ENCODE assay signal across 27 cellular contexts in genomic region chr7:154680894-154681659, GRCh38.
"Had no signal": no experiment of that assay in that cellular context is flagged by ENCODE, and none has a peak within 500 bp of the region (broad histone marks: within the 10 kb centered on the region; RNA-seq: fewer than 3 reads in every experiment).

No MANE protein-coding gene starts in this region.

- FAIRE-seq: bronchial epithelial cell, TTC549 had no signal

- H3K36me3 ChIP-seq: SJSA1 had no signal

- H3K27me3 ChIP-seq: SJSA1 had no signal

- ATAC-seq: activated CD4-positive, CD25-positive, alpha-beta regulatory T cell treated with anti-CD3 and anti-CD28 coated beads, Interleukin-2, amount 50 U/mL, for 24 hours; activated CD8-positive, alpha-beta memory T cell treated with anti-CD3 and anti-CD28 coated beads, Interleukin-2, amount 10 ng/mL, durations not matched to agents 7 days and 5 days; activated naive CD8-positive, alpha-beta T cell treated with anti-CD3 and anti-CD28 coated beads, Interleukin-2, amount 50 U/mL, for 24 hours; Panc1; WTC11 had no signal

- DNase-seq: activated CD4-positive, alpha-beta memory T cell treated with anti-CD3 and anti-CD28 coated beads, Interleukin-2, amount 10 ng/mL, durations not matched to agents 7 days and 5 days; activated CD4-positive, alpha-beta T cell treated with anti-CD3 and anti-CD28 coated beads for 4 hours; activated CD4-positive, alpha-beta T cell treated with anti-CD3 and anti-CD28 coated beads, Interleukin-2, amount 50 U/mL, for 1 hour; activated CD8-positive, alpha-beta memory T cell treated with anti-CD3 and anti-CD28 coated beads for 24 hours; activated CD8-positive, alpha-beta memory T cell treated with anti-CD3 and anti-CD28 coated beads, Interleukin-2, amount 10 ng/mL, durations not matched to agents 7 days and 5 days; activated CD8-positive, alpha-beta memory T cell treated with anti-CD3 and anti-CD28 coated beads, Interleukin-2, amount 50 U/mL, for 48 hours; activated effector memory CD4-positive, alpha-beta T cell treated with Interleukin-2 at 50 U/mL for 16 hours; activated naive CD4-positive, alpha-beta T cell treated with anti-CD3 and anti-CD28 coated beads, Interleukin-2, amount 10 ng/mL, durations not matched to agents 7 days and 5 days; activated naive CD8-positive, alpha-beta T cell treated with anti-CD3 and anti-CD28 coated beads, Interleukin-2, amount 50 U/mL, for 24 hours; activated T-cell treated with anti-CD3 and anti-CD28 coated beads, Interleukin-2, amount 50 U/mL, for 48 hours; anterior cingulate cortex; Karpas-422; NCI-H1105; NCI-H1417 treated with DMSO at 0.1 percent for 48 hours; NCI-H187 treated with DMSO at 0.1 percent for 48 hours; NCI-H2081 treated with DMSO at 0.1 percent for 48 hours; NCI-H226; NCI-H446 treated with DMSO at 0.1 percent for 48 hours; NCI-H524 treated with DMSO at 0.1 percent for 48 hours; RPMI8226; SHP77 treated with DMSO at 0.1 percent for 48 hours had no signal

- H3K27ac ChIP-seq: SJSA1 had no signal

- H3K4me3 ChIP-seq: SJSA1 had no signal

- H3K4me1 ChIP-seq: SJSA1 had no signal
